Comparison of ENCODE assay signal across 11 cellular contexts in the genomic region with DNA sequence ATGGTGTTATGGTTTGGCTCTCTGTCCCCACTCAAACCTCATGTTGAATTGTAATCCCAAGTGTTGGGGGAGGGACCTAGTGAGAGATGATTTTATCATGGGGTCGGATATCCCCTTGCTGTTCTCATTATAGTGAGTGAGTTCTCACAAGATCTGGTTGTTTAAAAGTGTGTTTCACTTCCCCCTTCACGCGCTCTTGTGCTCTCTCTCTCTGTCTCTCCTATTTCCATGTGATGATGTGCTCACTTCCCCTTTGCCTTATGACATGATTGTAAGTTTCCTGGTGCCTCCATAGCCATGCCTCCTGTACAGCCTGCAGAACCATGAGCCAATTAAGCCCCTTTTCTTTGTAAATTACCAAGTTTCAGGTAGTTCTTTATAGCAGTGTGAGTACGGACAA.
A peak's percentile ranks its signal among the peaks of the same experiment; 100 is the strongest.
DNase-seq lines count a peak whose midpoint lies in the region; ATAC-seq and TF ChIP-seq lines count a peak whose summit lies in the region.
"Had no signal": no experiment of that assay in that cellular context is flagged by ENCODE, and none has a peak within 500 bp of the region (broad histone marks: within the 10 kb centered on the region; RNA-seq: fewer than 3 reads in every experiment).

No MANE protein-coding gene starts in this region.

- no peaks in the 10 kb centered on the region for H3K9me3 ChIP-seq in T-helper 17 cell (ENCODE audit: control insufficient read depth, low read length, poor library complexity, severe bottlenecking)

- no peaks in the 10 kb centered on the region for H3K27me3 Mint-ChIP-seq in T-helper 17 cell

- H3K4me1 Mint-ChIP-seq in T-helper 17 cell = no peaks in the 10 kb centered on the region

- no peak overlapping the region for H3K27ac Mint-ChIP-seq in T-helper 17 cell

- DNase-seq in NB4 (ENCODE audit: low read depth) (peak; percentile 25), H4 (ENCODE audit: low spot score) (no peak), germinal center (ENCODE audit: low spot score) (no peak), NCI-H226 (no peak), T-helper 17 cell (no peak)
- DNase-seq: EL, heart right ventricle, NCI-H187 had no signal

- ATAC-seq in GM18508 (IDR thresholded peaks at IDR 0.05; ENCODE audit: insufficient read depth, unreplicated experiment) = peak; percentile 81
- ATAC-seq in GM21390 (IDR thresholded peaks at IDR 0.05; ENCODE audit: unreplicated experiment) = peak; percentile 83
- ATAC-seq in HG03103 (IDR thresholded peaks at IDR 0.05; ENCODE audit: low read depth, unreplicated experiment) = peak; percentile 74
- no peak for ATAC-seq in T-helper 17 cell
- ATAC-seq: heart right ventricle had no signal

- TF ChIP-seq CTCF in NB4 (IDR thresholded peaks at IDR 0.05; ENCODE audit: low read depth, low read length) = no peak

- H3K36me3 Mint-ChIP-seq in T-helper 17 cell (ENCODE audit: low read depth) = no peaks in the 10 kb centered on the region

- no peak overlapping the region for H3K4me3 ChIP-seq in NB4 (ENCODE audit: low read depth, low read length)
- H3K4me3 ChIP-seq: heart right ventricle had no signal

- H3K4me3 Mint-ChIP-seq in T-helper 17 cell = no peak overlapping the region

- TF ChIP-seq POLR2A in NB4 (IDR thresholded peaks at IDR 0.05; ENCODE audit: extremely low read depth, insufficient read length) = no peak
